Comparison of ENCODE assay signal across 11 cellular contexts in genomic region chrX:119410027-119410819, GRCh38. TPM values are rescaled to one million over a fixed set of nuclear protein-coding genes. Genes with fewer than 3 reads are reported as not detected.
DNase-seq lines count a peak whose midpoint lies in the region; ATAC-seq and TF ChIP-seq lines count a peak whose summit lies in the region.
"Had no signal": no experiment of that assay in that cellular context is flagged by ENCODE, and none has a peak within 500 bp of the region (broad histone marks: within the 10 kb centered on the region; RNA-seq: fewer than 3 reads in every experiment).

No MANE protein-coding gene starts in this region.

- H3K27me3 ChIP-seq in esophagus (ENCODE audit: control insufficient read depth in 1 of 2, insufficient read depth in 2 of 2, low read length in 2 of 2) (no peaks in the 10 kb centered on the region), prostate gland (replicated peaks; ENCODE audit: insufficient read depth) (no peaks in the 10 kb centered on the region), H7 (ENCODE audit: control insufficient read depth, insufficient read depth, low read length) (no peaks in the 10 kb centered on the region)
- H3K27me3 ChIP-seq: neutrophil had no signal

- no peak for TF ChIP-seq POLR2A in prostate gland (IDR thresholded peaks at IDR 0.05)

- H3K4me1 Mint-ChIP-seq in natural killer cell, result no peaks in the 10 kb centered on the region

- TF ChIP-seq CTCF in prostate gland (IDR thresholded peaks at IDR 0.05) (no peak), natural killer cell (IDR thresholded peaks at IDR 0.05) (no peak)

- H3K9me3 Mint-ChIP-seq in natural killer cell, result no peaks in the 10 kb centered on the region

- H3K36me3 ChIP-seq in esophagus (ENCODE audit: control insufficient read depth in 2 of 2, insufficient read depth in 2 of 2, low read length in 1 of 2), result peaks cover 2 to 3% of the 10 kb centered on the region in 2 donors
- H3K36me3 ChIP-seq in prostate gland, result no peaks in the 10 kb centered on the region
- no peaks in the 10 kb centered on the region for H3K36me3 ChIP-seq in H7 (replicated peaks; ENCODE audit: control insufficient read depth, insufficient read depth, low read length)
- H3K36me3 ChIP-seq: neutrophil had no signal

- DNase-seq in DMS79 (lab: John Stamatoyannopoulos, UW), result peak; percentile 11
- DNase-seq in NCI-H510A treated with DMSO at 0.1 percent for 48 hours (lab: John Stamatoyannopoulos, UW), result peak; percentile 34
- DNase-seq in renal cortical epithelial cell (ENCODE audit: low read depth), result peak; percentile 87
- DNase-seq in prostate gland (ENCODE audit: low spot score), result no peak
- DNase-seq in natural killer cell, result no peak
- DNase-seq in stimulated activated CD4-positive, alpha-beta T cell treated with anti-CD3 and anti-CD28 coated beads, Interleukin-4, amount 100 ng/mL, for 24 hours, result no peak
- DNase-seq in H7, result no peak
- DNase-seq: NCI-H2107; stimulated activated naive CD4-positive, alpha-beta T cell had no signal

- intact Hi-C loops in prostate gland (cut with DNase I), result no loop called here
- intact Hi-C loops in natural killer cell (cut with micrococcal nuclease), result no loop called here

- H3K4me3 ChIP-seq in esophagus (ENCODE audit: low read depth in 1 of 2, low read length in 2 of 2) (no peak overlapping the region), prostate gland (no peak overlapping the region), H7 (ENCODE audit: insufficient read depth, low read depth, low read length) (no peak overlapping the region)

- H3K36me3 Mint-ChIP-seq in natural killer cell, result no peaks in the 10 kb centered on the region

- H3K4me1 ChIP-seq in esophagus (ENCODE audit: control insufficient read depth in 2 of 2, insufficient read depth in 2 of 2, low read length in 1 of 2) (no peaks in the 10 kb centered on the region), prostate gland (replicated peaks) (no peaks in the 10 kb centered on the region)

- H3K9me3 ChIP-seq in esophagus (ENCODE audit: control insufficient read depth in 2 of 2, insufficient read depth in 1 of 2, low read depth in 1 of 2, low read length in 1 of 2), result no peaks in the 10 kb centered on the region
- H3K9me3 ChIP-seq in prostate gland, result no peaks in the 10 kb centered on the region
- H3K9me3 ChIP-seq: neutrophil had no signal

- ATAC-seq in natural killer cell, result no peak

- H3K27ac Mint-ChIP-seq in natural killer cell, result no peak overlapping the region

- H3K27ac ChIP-seq in esophagus (ENCODE audit: low read depth in 2 of 2, low read length in 1 of 2), result peak overlapping the region; percentile 40 to 73
- no peak overlapping the region for H3K27ac ChIP-seq in prostate gland
- H3K27ac ChIP-seq: neutrophil had no signal

- no peaks in the 10 kb centered on the region for H3K27me3 Mint-ChIP-seq in natural killer cell (ENCODE audit: low read depth in 2 of 2)

- no peak overlapping the region for H3K4me3 Mint-ChIP-seq in natural killer cell

- WGBS in esophagus, 2 donors, result 37 to 49% methylated on average over 15 of the region's 15 CpGs
- WGBS in prostate gland, result 32% methylated on average over 15 of the region's 15 CpGs

RNA-seq across cellular contexts. Expression of gene SLC25A43, which starts 11.1 kb away (rescaled TPM):
- polyA plus RNA-seq in esophagus, result 10 to 100 TPM; 26.2 to 34.5 TPM
- total RNA-seq in renal cortical epithelial cell (18.7 and 24.3 TPM in 2 replicates), prostate gland (10 to 100 TPM in 1 of 2 donors, 1 to 10 TPM in 1; 7.4 to 15.3 TPM), natural killer cell (1 to 10 TPM; 5.4 to 7.3 (median 6.4) TPM)
- total RNA-seq in H7 (2014; rRNA removed; shearing (Covaris generic)), result 5.3 and 7.5 TPM in 2 replicates

RNA-seq across cellular contexts. Expression of gene SLC25A5, which starts 58.0 kb away (rescaled TPM):
- 100 to 1,000 TPM; 103 to 517 TPM for polyA plus RNA-seq in esophagus
- total RNA-seq in renal cortical epithelial cell (194 and 195 TPM in 2 replicates), prostate gland (100 to 1,000 TPM; 230 to 237 TPM), natural killer cell (100 to 1,000 TPM; 148 to 182 (median 162) TPM)
- total RNA-seq in H7 (2014; rRNA removed; shearing (Covaris generic)), result 383 and 395 TPM in 2 replicates

Comparison
In these comparisons a context has a peak if more than half of its experiments do, and no peak if none do; other contexts are left out.
1. DNase-seq: peak in DMS79 (single experiment), NCI-H510A treated with DMSO at 0.1 percent for 48 hours (single experiment) and renal cortical epithelial cell (single experiment); none in prostate gland (single experiment), natural killer cell (single experiment), stimulated activated CD4-positive, alpha-beta T cell treated with anti-CD3 and anti-CD28 coated beads, Interleukin-4, amount 100 ng/mL, for 24 hours (single experiment) and H7 (single experiment).
2. H3K27ac ChIP-seq: peak in esophagus (2 of 2); none in prostate gland (0 of 2).